ENCODE assay signal across 20 cellular contexts in genomic region chr1:241589524-241589923, GRCh38. TPM values are rescaled to one million over a fixed set of nuclear protein-coding genes. Genes with fewer than 3 reads are reported as not detected.
"Had no signal": no experiment of that assay in that cellular context is flagged by ENCODE, and none has a peak within 500 bp of the region (broad histone marks: within the 10 kb centered on the region; RNA-seq: fewer than 3 reads in every experiment).

No MANE protein-coding gene starts in this region.

- H3K4me3 ChIP-seq: esophagus muscularis mucosa, vagina had no signal

- H3K27me3 Mint-ChIP-seq: activated CD8-positive, alpha-beta memory T cell treated with anti-CD3 and anti-CD28 coated beads, Interleukin-2, amount 10 ng/mL, durations not matched to agents 7 days and 5 days; activated naive CD8-positive, alpha-beta T cell; activated T-cell treated with anti-CD3 and anti-CD28 coated beads, Interleukin-2, amount 50 U/mL, for 24 hours; naive thymus-derived CD4-positive, alpha-beta T cell; progenitor cell of endocrine pancreas had no signal

- H3K27ac Mint-ChIP-seq: activated CD8-positive, alpha-beta memory T cell treated with anti-CD3 and anti-CD28 coated beads, Interleukin-2, amount 10 ng/mL, durations not matched to agents 7 days and 5 days; activated naive CD8-positive, alpha-beta T cell; activated T-cell treated with anti-CD3 and anti-CD28 coated beads, Interleukin-2, amount 50 U/mL, for 24 hours; naive thymus-derived CD4-positive, alpha-beta T cell; progenitor cell of endocrine pancreas had no signal

- H3K27me3 ChIP-seq: brain microvascular endothelial cell, esophagus muscularis mucosa, vagina had no signal

- H3K4me3 Mint-ChIP-seq: activated CD8-positive, alpha-beta memory T cell treated with anti-CD3 and anti-CD28 coated beads, Interleukin-2, amount 10 ng/mL, durations not matched to agents 7 days and 5 days; activated naive CD8-positive, alpha-beta T cell; activated T-cell treated with anti-CD3 and anti-CD28 coated beads, Interleukin-2, amount 50 U/mL, for 24 hours; naive thymus-derived CD4-positive, alpha-beta T cell had no signal

- H3K4me1 ChIP-seq: esophagus muscularis mucosa, vagina had no signal

- H3K9me3 ChIP-seq: esophagus muscularis mucosa, vagina had no signal

- H3K27ac ChIP-seq: brain microvascular endothelial cell, esophagus muscularis mucosa, vagina had no signal

- DNase-seq: activated CD4-positive, alpha-beta T cell treated with anti-CD3 and anti-CD28 coated beads, Interleukin-2, amount 50 U/mL, for 48 hours; activated CD4-positive, CD25-positive, alpha-beta regulatory T cell treated with anti-CD3 and anti-CD28 coated beads, Interleukin-2, amount 50 U/mL, for 72 hours; activated CD8-positive, alpha-beta memory T cell treated with anti-CD3 and anti-CD28 coated beads, Interleukin-2, amount 10 ng/mL, durations not matched to agents 7 days and 5 days; activated effector memory CD4-positive, alpha-beta T cell treated with Interleukin-2 at 50 U/mL for 16 hours; activated T-cell treated with anti-CD3 and anti-CD28 coated beads, Interleukin-2, amount 50 U/mL, for 24 hours; amygdala; brain microvascular endothelial cell; cerebellar nuclear complex; left cardiac atrium; naive thymus-derived CD4-positive, alpha-beta T cell; nucleus accumbens; right cardiac atrium; small intestine had no signal

- H3K36me3 ChIP-seq: brain microvascular endothelial cell, esophagus muscularis mucosa, vagina had no signal

- ATAC-seq: activated CD8-positive, alpha-beta memory T cell treated with anti-CD3 and anti-CD28 coated beads, Interleukin-2, amount 10 ng/mL, durations not matched to agents 7 days and 5 days; left cardiac atrium; naive thymus-derived CD4-positive, alpha-beta T cell; right cardiac atrium had no signal

- H3K9me3 Mint-ChIP-seq: activated T-cell treated with anti-CD3 and anti-CD28 coated beads, Interleukin-2, amount 50 U/mL, for 24 hours; naive thymus-derived CD4-positive, alpha-beta T cell had no signal

RNA-seq across cellular contexts. Expression of gene KMO, which starts 57.3 kb away (rescaled TPM):
- total RNA-seq: activated CD8-positive, alpha-beta memory T cell treated with anti-CD3 and anti-CD28 coated beads, Interleukin-2, amount 10 ng/mL, durations not matched to agents 7 days and 5 days; dermis microvascular lymphatic vessel endothelial cell; fibroblast of villous mesenchyme; lung microvascular endothelial cell; progenitor cell of endocrine pancreas had no signal
- polyA plus RNA-seq: naive thymus-derived CD4-positive, alpha-beta T cell had no signal
